ENCODE assay signal across 22 cellular contexts in genomic region chr12:117090388-117090787, GRCh38. TPM values are rescaled to one million over a fixed set of nuclear protein-coding genes. Genes with fewer than 3 reads are reported as not detected.
DNase-seq lines count a peak whose midpoint lies in the region; ATAC-seq, FAIRE-seq and TF ChIP-seq lines count a peak whose summit lies in the region.
"Had no signal": no experiment of that assay in that cellular context is flagged by ENCODE, and none has a peak within 500 bp of the region (broad histone marks: within the 10 kb centered on the region; RNA-seq: fewer than 3 reads in every experiment).

No MANE protein-coding gene starts in this region.

- 54% methylated on average over 1 of the region's 1 CpG for WGBS in mammary epithelial cell (ENCODE audit: low coverage, missing lambda C conversion rate)
- WGBS in body of pancreas, 2 donors, result 63 to 65% methylated on average over 1 of the region's 1 CpG
- 73 to 84% methylated on average over 1 of the region's 1 CpG for WGBS in pancreas, 2 donors

- H3K79me2 ChIP-seq in mammary epithelial cell (ENCODE audit: insufficient read depth, low read length), result no peaks in the 10 kb centered on the region

- peaks cover 0 to 4% of the 10 kb centered on the region in 2 donors for H3K9me3 ChIP-seq in breast epithelium
- no peaks in the 10 kb centered on the region for H3K9me3 ChIP-seq in mammary epithelial cell (replicated peaks; ENCODE audit: insufficient read depth, low read length)
- no peaks in the 10 kb centered on the region for H3K9me3 ChIP-seq in body of pancreas
- no peaks in the 10 kb centered on the region for H3K9me3 ChIP-seq in pancreas

- in situ Hi-C loops in mammary epithelial cell (cut with MboI; ENCODE audit: low sequenced_read_pairs in 2 of 2), result no loop called here

- peak overlapping the region; percentile 81 to 90 for H3K27ac ChIP-seq in breast epithelium
- no peak overlapping the region for H3K27ac ChIP-seq in mammary epithelial cell (ENCODE audit: insufficient read depth, low read depth, low read length)
- H3K27ac ChIP-seq in body of pancreas, result peak overlapping the region; percentile 84 to 95 (median 88)
- H3K27ac ChIP-seq in pancreas, result peak overlapping the region; percentile 70 to 96 (median 86)
- H3K27ac ChIP-seq: GM23248 had no signal

- TF ChIP-seq POLR2A in breast epithelium (IDR thresholded peaks at IDR 0.05) (no peak), body of pancreas (IDR thresholded peaks at IDR 0.05) (no peak)

- CTCF ChIA-PET in mammary epithelial cell (lab: Charles Lee; ENCODE audit: low non-redundant PET), result no interaction called here

- H3K9ac ChIP-seq in mammary epithelial cell (ENCODE audit: insufficient read depth, low read length), result no peak overlapping the region
- H3K9ac ChIP-seq: GM23248 had no signal

- H3K27me3 ChIP-seq in breast epithelium, result no peaks in the 10 kb centered on the region
- H3K27me3 ChIP-seq in mammary epithelial cell (ENCODE audit: insufficient read depth, low read length), result peaks cover 6% of the 10 kb centered on the region
- no peaks in the 10 kb centered on the region for H3K27me3 ChIP-seq in body of pancreas
- no peaks in the 10 kb centered on the region for H3K27me3 ChIP-seq in pancreas

- BruUV-seq in mammary epithelial cell (replicated peaks; lab: Mats Ljungman, UMichigan), result no TSS peak

- no peak overlapping the region for H2AFZ ChIP-seq in mammary epithelial cell (ENCODE audit: low read depth, low read length)
- H2AFZ ChIP-seq: GM23248 had no signal

- no peak overlapping the region for H3K4me2 ChIP-seq in mammary epithelial cell (ENCODE audit: insufficient read depth, low read depth, low read length)

- intact Hi-C loops in breast epithelium (cut with DNase I; ENCODE audit: low total_unique reads), result loop anchor here (5.0 kb wide), 1 partner anchor 573 kb away; no protein-coding TSS in a partner anchor
- intact Hi-C loops in mammary epithelial cell (cut with micrococcal nuclease), result no loop called here
- intact Hi-C loops in body of pancreas (cut with DNase I), result no loop called here
- intact Hi-C loops in pancreas (cut with DNase I), result no loop called here

- no peak for FAIRE-seq in pancreas (lab: Jason Lieb, UNC)
- FAIRE-seq: GM18507 had no signal

- TF ChIP-seq CTCF in breast epithelium (IDR thresholded peaks at IDR 0.05), result no peak
- no peak for TF ChIP-seq CTCF in mammary epithelial cell (conservative IDR thresholded peaks at IDR 0.05 in 1 of 2, IDR thresholded peaks at IDR 0.05 in 1 of 2; ENCODE audit: extremely low read depth in 1 of 2, insufficient read depth in 1 of 2, low read depth in 1 of 2, low read length in 2 of 2)
- TF ChIP-seq CTCF in body of pancreas (IDR thresholded peaks at IDR 0.05), result no peak
- no peak for TF ChIP-seq CTCF in pancreas (IDR thresholded peaks at IDR 0.05)

- no peak overlapping the region for H3K4me3 ChIP-seq in breast epithelium
- no peak overlapping the region for H3K4me3 ChIP-seq in mammary epithelial cell (replicated peaks in 1 of 3; ENCODE audit: insufficient read depth in 1 of 3, low read depth in 2 of 3, low read length in 3 of 3)
- no peak overlapping the region for H3K4me3 ChIP-seq in body of pancreas
- no peak overlapping the region for H3K4me3 ChIP-seq in pancreas
- H3K4me3 ChIP-seq: GM23248 had no signal

- DNase-seq in breast epithelium (ENCODE audit: low spot score in 2 of 2), result no peak
- no peak for DNase-seq in mammary epithelial cell
- DNase-seq in HT-29 (ENCODE audit: low spot score), result peak; percentile 8
- no peak for DNase-seq in body of pancreas
- no peak for DNase-seq in pancreas
- DNase-seq in NCI-H2196 (lab: John Stamatoyannopoulos, UW; ENCODE audit: unreplicated experiment), result no peak
- DNase-seq: 8988T, GM23248, H9, HFFc6, Karpas-422, NCI-H1092 treated with DMSO at 0.1 percent for 48 hours, NCI-H1436, NCI-H187, NCI-H2227 treated with DMSO at 0.1 percent for 48 hours, NCI-H526 treated with DMSO at 0.1 percent for 48 hours, RPMI8226, SHP77 had no signal

- dilution Hi-C loops in mammary epithelial cell (cut with HindIII; ENCODE audit: low sequenced_read_pairs), result loop anchor here (5.0 kb wide), 1 partner anchor 63 kb away; no protein-coding TSS in a partner anchor

- H4K20me1 ChIP-seq in mammary epithelial cell (ENCODE audit: insufficient read depth, low read length), result no peaks in the 10 kb centered on the region

- ATAC-seq in body of pancreas, result no peak
- ATAC-seq in pancreas, result no peak
- no peak for ATAC-seq in GM21447 (IDR thresholded peaks at IDR 0.05; ENCODE audit: unreplicated experiment)
- ATAC-seq in HG02588 (IDR thresholded peaks at IDR 0.05; ENCODE audit: unreplicated experiment), result no peak

- no peaks in the 10 kb centered on the region for H3K36me3 ChIP-seq in breast epithelium
- no peaks in the 10 kb centered on the region for H3K36me3 ChIP-seq in mammary epithelial cell (ENCODE audit: insufficient read depth, low read length)
- no peaks in the 10 kb centered on the region for H3K36me3 ChIP-seq in body of pancreas (replicated peaks in 1 of 2; ENCODE audit: insufficient read depth in 1 of 2, low read depth in 2 of 2)
- H3K36me3 ChIP-seq in pancreas, result no peaks in the 10 kb centered on the region

- H3K4me1 ChIP-seq in breast epithelium (peaks cover 0 to 17% of the 10 kb centered on the region in 2 donors), mammary epithelial cell (ENCODE audit: insufficient read depth, low read length) (no peaks in the 10 kb centered on the region), body of pancreas (peaks cover 100% of the 10 kb centered on the region), pancreas (peaks cover 66 to 77% (median 69%) of the 10 kb centered on the region in 3 donors)

RNA-seq across cellular contexts. Expression of gene TESC, which starts 8.8 kb away (rescaled TPM):
- total RNA-seq in breast epithelium, result 10 to 100 TPM in 1 of 3 donors, 1 to 10 TPM in 2; 3.8 to 45.1 (median 7.2) TPM
- total RNA-seq in mammary epithelial cell, result under 1 TPM in 1 of 2 donors, not detected in 1; 0.33 TPM
- polyA plus RNA-seq in mammary epithelial cell, result not detected
- not detected for polyA minus RNA-seq in mammary epithelial cell
- 287 and 301 TPM in 2 replicates for total RNA-seq in HT-29 (2014; rRNA removed; shearing (Covaris generic))
- 100 to 1,000 TPM; 110 to 127 TPM for total RNA-seq in body of pancreas
- total RNA-seq in pancreas, result 10 to 100 TPM; 50.3 to 83.2 (median 62.1) TPM
- 10 to 100 TPM; 59.0 to 64.7 TPM for polyA plus RNA-seq in pancreas
- total RNA-seq: GM23248, HFFc6, M059J had no signal
